Comparison of ENCODE assay signal across 13 cellular contexts in the genomic region with DNA sequence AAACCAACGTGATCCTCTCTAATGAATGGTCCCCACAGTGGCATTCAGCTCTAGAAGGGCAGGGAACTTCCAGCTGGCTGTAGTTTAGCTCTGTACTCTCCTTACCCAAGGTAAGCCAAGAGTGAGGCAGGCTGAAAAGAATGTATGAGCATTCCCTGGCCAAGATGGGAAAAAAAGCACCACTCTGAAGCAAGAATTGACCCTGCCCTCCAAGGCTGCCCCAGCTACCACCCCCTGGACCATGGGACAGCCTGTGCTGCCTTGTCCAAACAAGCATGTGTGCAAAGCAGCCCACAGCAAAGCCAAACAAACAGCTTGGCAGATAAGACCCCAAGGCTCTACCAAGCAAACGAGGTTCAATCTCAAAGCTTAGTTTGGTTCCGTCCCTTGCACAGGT.
A peak's percentile ranks its signal among the peaks of the same experiment; 100 is the strongest.
DNase-seq lines count a peak whose midpoint lies in the region; ATAC-seq and TF ChIP-seq lines count a peak whose summit lies in the region.
"Had no signal": no experiment of that assay in that cellular context is flagged by ENCODE, and none has a peak within 500 bp of the region (broad histone marks: within the 10 kb centered on the region; RNA-seq: fewer than 3 reads in every experiment).

No MANE protein-coding gene starts in this region.

- ATAC-seq in natural killer cell, result no peak
- no peak for ATAC-seq in natural killer cell treated with Interleukin-12 subunit alpha and Interleukin-12 subunit beta and Interleukin-15 and Interleukin-18, amount 100 ng/mL, for 72 hours
- ATAC-seq in HG03460 (IDR thresholded peaks at IDR 0.05; ENCODE audit: unreplicated experiment), result no peak
- no peak for ATAC-seq in HG03469 (IDR thresholded peaks at IDR 0.05; ENCODE audit: unreplicated experiment)
- ATAC-seq in HG03025 (IDR thresholded peaks at IDR 0.05; ENCODE audit: low FRiP score, unreplicated experiment), result no peak

- H3K27ac Mint-ChIP-seq in natural killer cell, result peak overlapping the region; percentile 68 to 80
- H3K27ac Mint-ChIP-seq in natural killer cell treated with Interleukin-12 subunit alpha and Interleukin-12 subunit beta and Interleukin-15 and Interleukin-18, amount 100 ng/mL, for 72 hours, result peak overlapping the region in 1 of 2 donors; percentile 77

- DNase-seq in natural killer cell, result no peak
- no peak for DNase-seq in natural killer cell treated with Interleukin-12 subunit alpha and Interleukin-12 subunit beta and Interleukin-15 and Interleukin-18, amount 100 ng/mL, for 72 hours (ENCODE audit: low spot score)
- peak; percentile 63 for DNase-seq in fibroblast of peridontal ligament (ENCODE audit: extremely low read depth)
- no peak for DNase-seq in NCI-H2107 (lab: John Stamatoyannopoulos, UW)
- DNase-seq: activated gamma-delta T cell, cortex of kidney, H9, mesendoderm had no signal

- H3K27me3 ChIP-seq in muscle layer of duodenum (ENCODE audit: low read depth, low read length), result no peaks in the 10 kb centered on the region
- H3K27me3 ChIP-seq: suprapubic skin had no signal

- no peak overlapping the region for H3K4me3 Mint-ChIP-seq in natural killer cell
- no peak overlapping the region for H3K4me3 Mint-ChIP-seq in natural killer cell treated with Interleukin-12 subunit alpha and Interleukin-12 subunit beta and Interleukin-15 and Interleukin-18, amount 100 ng/mL, for 72 hours
- H3K4me3 Mint-ChIP-seq: H9 had no signal

- H3K4me1 Mint-ChIP-seq in natural killer cell, result peaks cover 82 to 83% of the 10 kb centered on the region in 2 donors
- H3K4me1 Mint-ChIP-seq in natural killer cell treated with Interleukin-12 subunit alpha and Interleukin-12 subunit beta and Interleukin-15 and Interleukin-18, amount 100 ng/mL, for 72 hours (ENCODE audit: low read depth in 2 of 2), result peaks cover 39 to 55% of the 10 kb centered on the region in 2 donors

- intact Hi-C loops in natural killer cell (cut with micrococcal nuclease), result no loop called here

- no peak for TF ChIP-seq CTCF in natural killer cell (IDR thresholded peaks at IDR 0.05)

- H3K4me3 ChIP-seq in muscle layer of duodenum (ENCODE audit: low read depth in 1 of 2, low read length in 2 of 2), result no peak overlapping the region
- H3K4me3 ChIP-seq: suprapubic skin had no signal

- no peaks in the 10 kb centered on the region for H3K36me3 ChIP-seq in muscle layer of duodenum (ENCODE audit: control insufficient read depth in 1 of 2, insufficient read depth in 2 of 2, low read length in 2 of 2)
- H3K36me3 ChIP-seq: suprapubic skin had no signal

- H3K27me3 Mint-ChIP-seq in natural killer cell (ENCODE audit: low read depth in 2 of 2), result no peaks in the 10 kb centered on the region
- no peaks in the 10 kb centered on the region for H3K27me3 Mint-ChIP-seq in natural killer cell treated with Interleukin-12 subunit alpha and Interleukin-12 subunit beta and Interleukin-15 and Interleukin-18, amount 100 ng/mL, for 72 hours

- no peaks in the 10 kb centered on the region for H3K9me3 Mint-ChIP-seq in natural killer cell
- H3K9me3 Mint-ChIP-seq in natural killer cell treated with Interleukin-12 subunit alpha and Interleukin-12 subunit beta and Interleukin-15 and Interleukin-18, amount 100 ng/mL, for 72 hours, result peaks cover 4% of the 10 kb centered on the region
- H3K9me3 Mint-ChIP-seq: H9 had no signal

- no peaks in the 10 kb centered on the region for H3K36me3 Mint-ChIP-seq in natural killer cell
- peaks cover 4% of the 10 kb centered on the region for H3K36me3 Mint-ChIP-seq in natural killer cell treated with Interleukin-12 subunit alpha and Interleukin-12 subunit beta and Interleukin-15 and Interleukin-18, amount 100 ng/mL, for 72 hours

- no peaks in the 10 kb centered on the region for H3K9me3 ChIP-seq in muscle layer of duodenum (ENCODE audit: control insufficient read depth in 1 of 2, low read length in 2 of 2)
- H3K9me3 ChIP-seq: suprapubic skin had no signal

- peak overlapping the region; percentile 60 for H3K27ac ChIP-seq in muscle layer of duodenum (ENCODE audit: low read length)

- H3K4me1 ChIP-seq in muscle layer of duodenum (ENCODE audit: control insufficient read depth in 1 of 2, insufficient read depth in 2 of 2, low read length in 2 of 2), result peaks cover 5 to 28% of the 10 kb centered on the region in 2 donors
